2 cellular contexts compared by ENCODE assay signal in the genomic region with DNA sequence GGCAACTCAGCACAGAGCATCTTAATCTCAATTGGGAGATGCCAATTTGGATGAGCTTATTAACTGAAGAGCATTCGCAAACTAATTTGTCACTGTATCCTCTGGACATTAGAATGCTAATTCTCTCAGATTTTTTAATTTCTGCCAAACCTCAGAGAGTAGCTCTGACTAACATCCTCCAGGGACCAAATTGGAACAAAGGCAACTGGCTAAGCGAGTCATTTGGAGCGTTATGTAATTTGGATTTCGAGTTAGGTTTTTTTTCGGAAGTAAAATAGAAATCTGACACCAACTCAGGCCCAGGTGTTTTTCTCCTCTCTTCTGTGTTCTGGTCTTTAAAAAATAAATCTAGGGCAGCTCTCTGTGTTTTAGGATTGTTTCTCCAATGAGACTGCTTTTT.
TF ChIP-seq lines count a peak whose summit lies in the region.

No MANE protein-coding gene starts in this region.

TF ChIP-seq in SK-N-SH, 30 proteins besides CTCF, POLR2A, EP300 and RAD21 (continued from another document):
- TF ChIP-seq EZH2phosphoT487 (IDR thresholded peaks at IDR 0.05; ENCODE audit: borderline replicate concordance, low read depth) (no peak), TAF1 (IDR thresholded peaks at IDR 0.05; ENCODE audit: borderline replicate concordance, low read depth, low read length) (no peak), MEF2A (IDR thresholded peaks at IDR 0.05; ENCODE audit: borderline replicate concordance, low read depth) (0 out of 2 replicates have a peak, but pooled peaks have one; percentile 42), GABPA (IDR thresholded peaks at IDR 0.05; ENCODE audit: low read depth) (no peak), FOSL2 (IDR thresholded peaks at IDR 0.05; ENCODE audit: borderline replicate concordance, low read depth) (peak; percentile 39; the same call in 1 of the 2 replicates), RCOR1 (IDR thresholded peaks at IDR 0.05; ENCODE audit: low read length) (no peak), YY1 (IDR thresholded peaks at IDR 0.05; ENCODE audit: low read depth) (no peak), RFX5 (IDR thresholded peaks at IDR 0.05; ENCODE audit: low read length) (no peak)
- TF ChIP-seq, protein P1, sequence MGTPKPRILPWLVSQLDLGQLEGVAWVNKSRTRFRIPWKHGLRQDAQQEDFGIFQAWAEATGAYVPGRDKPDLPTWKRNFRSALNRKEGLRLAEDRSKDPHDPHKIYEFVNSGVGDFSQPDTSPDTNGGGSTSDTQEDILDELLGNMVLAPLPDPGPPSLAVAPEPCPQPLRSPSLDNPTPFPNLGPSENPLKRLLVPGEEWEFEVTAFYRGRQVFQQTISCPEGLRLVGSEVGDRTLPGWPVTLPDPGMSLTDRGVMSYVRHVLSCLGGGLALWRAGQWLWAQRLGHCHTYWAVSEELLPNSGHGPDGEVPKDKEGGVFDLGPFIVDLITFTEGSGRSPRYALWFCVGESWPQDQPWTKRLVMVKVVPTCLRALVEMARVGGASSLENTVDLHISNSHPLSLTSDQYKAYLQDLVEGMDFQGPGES (IDR thresholded peaks at IDR 0.05; ENCODE audit: low read depth, low read length): no peak
- TF ChIP-seq, protein P2, sequence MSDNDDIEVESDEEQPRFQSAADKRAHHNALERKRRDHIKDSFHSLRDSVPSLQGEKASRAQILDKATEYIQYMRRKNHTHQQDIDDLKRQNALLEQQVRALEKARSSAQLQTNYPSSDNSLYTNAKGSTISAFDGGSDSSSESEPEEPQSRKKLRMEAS (IDR thresholded peaks at IDR 0.05; ENCODE audit: low read depth): no peak
- TF ChIP-seq, protein P3, sequence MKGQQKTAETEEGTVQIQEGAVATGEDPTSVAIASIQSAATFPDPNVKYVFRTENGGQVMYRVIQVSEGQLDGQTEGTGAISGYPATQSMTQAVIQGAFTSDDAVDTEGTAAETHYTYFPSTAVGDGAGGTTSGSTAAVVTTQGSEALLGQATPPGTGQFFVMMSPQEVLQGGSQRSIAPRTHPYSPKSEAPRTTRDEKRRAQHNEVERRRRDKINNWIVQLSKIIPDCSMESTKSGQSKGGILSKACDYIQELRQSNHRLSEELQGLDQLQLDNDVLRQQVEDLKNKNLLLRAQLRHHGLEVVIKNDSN (IDR thresholded peaks at IDR 0.05; ENCODE audit: borderline replicate concordance, low read depth): no peak
- TF ChIP-seq, protein P4, sequence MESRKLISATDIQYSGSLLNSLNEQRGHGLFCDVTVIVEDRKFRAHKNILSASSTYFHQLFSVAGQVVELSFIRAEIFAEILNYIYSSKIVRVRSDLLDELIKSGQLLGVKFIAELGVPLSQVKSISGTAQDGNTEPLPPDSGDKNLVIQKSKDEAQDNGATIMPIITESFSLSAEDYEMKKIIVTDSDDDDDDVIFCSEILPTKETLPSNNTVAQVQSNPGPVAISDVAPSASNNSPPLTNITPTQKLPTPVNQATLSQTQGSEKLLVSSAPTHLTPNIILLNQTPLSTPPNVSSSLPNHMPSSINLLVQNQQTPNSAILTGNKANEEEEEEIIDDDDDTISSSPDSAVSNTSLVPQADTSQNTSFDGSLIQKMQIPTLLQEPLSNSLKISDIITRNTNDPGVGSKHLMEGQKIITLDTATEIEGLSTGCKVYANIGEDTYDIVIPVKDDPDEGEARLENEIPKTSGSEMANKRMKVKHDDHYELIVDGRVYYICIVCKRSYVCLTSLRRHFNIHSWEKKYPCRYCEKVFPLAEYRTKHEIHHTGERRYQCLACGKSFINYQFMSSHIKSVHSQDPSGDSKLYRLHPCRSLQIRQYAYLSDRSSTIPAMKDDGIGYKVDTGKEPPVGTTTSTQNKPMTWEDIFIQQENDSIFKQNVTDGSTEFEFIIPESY (IDR thresholded peaks at IDR 0.05; ENCODE audit: borderline replicate concordance, low read depth): no peak

TF ChIP-seq in GM23338, 12 proteins besides CTCF, POLR2A, EP300 and RAD21 (continued from another document):
- TF ChIP-seq, protein P5, sequence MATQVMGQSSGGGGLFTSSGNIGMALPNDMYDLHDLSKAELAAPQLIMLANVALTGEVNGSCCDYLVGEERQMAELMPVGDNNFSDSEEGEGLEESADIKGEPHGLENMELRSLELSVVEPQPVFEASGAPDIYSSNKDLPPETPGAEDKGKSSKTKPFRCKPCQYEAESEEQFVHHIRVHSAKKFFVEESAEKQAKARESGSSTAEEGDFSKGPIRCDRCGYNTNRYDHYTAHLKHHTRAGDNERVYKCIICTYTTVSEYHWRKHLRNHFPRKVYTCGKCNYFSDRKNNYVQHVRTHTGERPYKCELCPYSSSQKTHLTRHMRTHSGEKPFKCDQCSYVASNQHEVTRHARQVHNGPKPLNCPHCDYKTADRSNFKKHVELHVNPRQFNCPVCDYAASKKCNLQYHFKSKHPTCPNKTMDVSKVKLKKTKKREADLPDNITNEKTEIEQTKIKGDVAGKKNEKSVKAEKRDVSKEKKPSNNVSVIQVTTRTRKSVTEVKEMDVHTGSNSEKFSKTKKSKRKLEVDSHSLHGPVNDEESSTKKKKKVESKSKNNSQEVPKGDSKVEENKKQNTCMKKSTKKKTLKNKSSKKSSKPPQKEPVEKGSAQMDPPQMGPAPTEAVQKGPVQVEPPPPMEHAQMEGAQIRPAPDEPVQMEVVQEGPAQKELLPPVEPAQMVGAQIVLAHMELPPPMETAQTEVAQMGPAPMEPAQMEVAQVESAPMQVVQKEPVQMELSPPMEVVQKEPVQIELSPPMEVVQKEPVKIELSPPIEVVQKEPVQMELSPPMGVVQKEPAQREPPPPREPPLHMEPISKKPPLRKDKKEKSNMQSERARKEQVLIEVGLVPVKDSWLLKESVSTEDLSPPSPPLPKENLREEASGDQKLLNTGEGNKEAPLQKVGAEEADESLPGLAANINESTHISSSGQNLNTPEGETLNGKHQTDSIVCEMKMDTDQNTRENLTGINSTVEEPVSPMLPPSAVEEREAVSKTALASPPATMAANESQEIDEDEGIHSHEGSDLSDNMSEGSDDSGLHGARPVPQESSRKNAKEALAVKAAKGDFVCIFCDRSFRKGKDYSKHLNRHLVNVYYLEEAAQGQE (IDR thresholded peaks at IDR 0.05; ENCODE audit: unreplicated experiment): no peak
- no peak for TF ChIP-seq ZNF462 (CRISPR knock-in tag; IDR thresholded peaks at IDR 0.05)
TF ChIP-seq in GM23338: peak in this region for 0.
